In the genomic region with DNA sequence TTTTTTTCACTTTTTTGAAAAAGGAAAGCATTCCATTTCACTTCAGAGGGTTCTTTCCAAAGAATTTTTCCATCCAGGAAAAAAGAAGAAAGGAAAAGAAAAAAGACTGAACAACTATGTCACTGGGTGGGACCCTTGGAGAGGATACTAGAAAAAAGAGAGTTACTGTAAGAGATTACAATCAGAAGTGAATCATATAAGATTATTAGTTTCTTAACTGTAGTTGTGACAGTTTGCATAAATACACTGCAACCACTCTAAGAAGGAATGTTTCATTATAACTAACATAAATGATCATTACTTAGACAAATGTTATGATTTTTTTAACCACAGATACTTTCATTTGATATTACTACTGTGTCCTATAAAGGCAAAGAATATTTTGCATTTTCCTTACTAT, we compare ENCODE assay signal across 23 cellular contexts.
"Had no signal": no experiment of that assay in that cellular context is flagged by ENCODE, and none has a peak within 500 bp of the region (broad histone marks: within the 10 kb centered on the region; RNA-seq: fewer than 3 reads in every experiment).

No MANE protein-coding gene starts in this region.

- H3K9ac ChIP-seq: neural progenitor cell had no signal

- H2AFZ ChIP-seq: hepatocyte, neural progenitor cell had no signal

- H3K27ac Mint-ChIP-seq: activated naive CD8-positive, alpha-beta T cell treated with anti-CD3 and anti-CD28 coated beads for 36 hours; memory B cell; neural progenitor cell had no signal

- H3K4me1 ChIP-seq: prostate gland had no signal

- DNase-seq: activated CD8-positive, alpha-beta memory T cell treated with anti-CD3 and anti-CD28 coated beads for 24 hours; activated CD8-positive, alpha-beta memory T cell treated with anti-CD3 and anti-CD28 coated beads, Interleukin-2, amount 50 U/mL, for 48 hours; activated gamma-delta T cell treated with Interleukin-2 at 50 U/mL for 16 hours; activated naive CD8-positive, alpha-beta T cell treated with anti-CD3 and anti-CD28 coated beads for 36 hours; anterior cingulate cortex; cortex of kidney; effector CD4-positive, alpha-beta T cell; esophagus squamous epithelium; foreskin fibroblast; mucosa of descending colon; naive thymus-derived CD4-positive, alpha-beta T cell; stimulated activated CD4-positive, alpha-beta T cell treated with anti-CD3 and anti-CD28 coated beads, Interleukin-12 subunit alpha, Interleukin-12 subunit beta, amount 100 ng/mL, for 4 hours; stimulated activated CD4-positive, alpha-beta T cell treated with anti-CD3 and anti-CD28 coated beads, Interleukin-1b, Interleukin-23, amount 100 ng/mL, for 48 hours; stimulated activated CD8-positive, alpha-beta memory T cell treated with anti-CD3 and anti-CD28 coated beads, Interleukin-4, amount 100 ng/mL, for 48 hours; stimulated activated naive CD4-positive, alpha-beta T cell treated with Interleukin-2 at 50 U/mL for 16 hours; T1000 had no signal

- H3K27ac ChIP-seq: esophagus squamous epithelium, neural progenitor cell, prostate gland, right atrium auricular region, tibial nerve had no signal

- H3K27me3 Mint-ChIP-seq: activated naive CD8-positive, alpha-beta T cell treated with anti-CD3 and anti-CD28 coated beads for 36 hours; memory B cell; naive thymus-derived CD4-positive, alpha-beta T cell had no signal

- FAIRE-seq: urothelium cell line had no signal

- H3K4me3 ChIP-seq: esophagus squamous epithelium, hepatocyte, mucosa of descending colon, neural progenitor cell, prostate gland, right atrium auricular region, tibial nerve had no signal

- H3K27me3 ChIP-seq: esophagus squamous epithelium, hepatocyte, neural progenitor cell, right atrium auricular region, tibial nerve had no signal

- H3K9me3 ChIP-seq: esophagus squamous epithelium, mucosa of descending colon, prostate gland, right atrium auricular region, tibial nerve had no signal

- H3K4me3 Mint-ChIP-seq: activated naive CD8-positive, alpha-beta T cell treated with anti-CD3 and anti-CD28 coated beads for 36 hours; memory B cell; naive thymus-derived CD4-positive, alpha-beta T cell; neural progenitor cell had no signal

- H3K4me2 ChIP-seq: hepatocyte, neural progenitor cell had no signal

- ATAC-seq: mucosa of descending colon; naive thymus-derived CD4-positive, alpha-beta T cell had no signal

- H3K36me3 ChIP-seq: esophagus squamous epithelium, neural progenitor cell, prostate gland, right atrium auricular region, tibial nerve had no signal

- H3K9me3 Mint-ChIP-seq: memory B cell had no signal
